8 cellular contexts compared by ENCODE assay signal in genomic region chr17:67245073-67245693, GRCh38. TPM values are rescaled to one million over a fixed set of nuclear protein-coding genes. Genes with fewer than 3 reads are reported as not detected.
DNase-seq lines count a peak whose midpoint lies in the region; ATAC-seq and TF ChIP-seq lines count a peak whose summit lies in the region.

HELZ (minus strand) TSS chr17:67245196; CDS start chr17:67218804, 26,392 bp downstream.

- H3K4me1 ChIP-seq in DND-41 (ENCODE audit: insufficient read depth, low read length) = peaks cover 41% of the 10 kb centered on the region
- peaks cover 4% of the 10 kb centered on the region for H3K4me1 ChIP-seq in ovary (ENCODE audit: insufficient read depth)
- peaks cover 10% of the 10 kb centered on the region for H3K4me1 ChIP-seq in thymus (ENCODE audit: control insufficient read depth, insufficient read depth, low read length)

- H3F3A ChIP-seq in SU-DHL-6 (ENCODE audit: insufficient read depth) = peaks cover 8% of the 10 kb centered on the region; the same call in 1 of the 2 replicates

- TF ChIP-seq POLR2A in ovary (IDR thresholded peaks at IDR 0.05) = no peak

- H3K27me3 Mint-ChIP-seq in activated naive CD8-positive, alpha-beta T cell = no peaks in the 10 kb centered on the region

- H3K4me1 Mint-ChIP-seq in activated naive CD8-positive, alpha-beta T cell (ENCODE audit: low read depth) = peaks cover 36% of the 10 kb centered on the region

- intact Hi-C loops in Right ventricle myocardium inferior (cut with DNase I) (no loop called here), ovary (cut with DNase I) (loop anchor here in 1 of 4 donors (5.0 kb wide), 1 partner anchor 47 kb away; no protein-coding TSS in a partner anchor)

- H3K27me3 ChIP-seq in DND-41 (ENCODE audit: insufficient read depth, low read length, poor library complexity) (no peaks in the 10 kb centered on the region), SU-DHL-6 (ENCODE audit: low read length) (no peaks in the 10 kb centered on the region), ovary (no peaks in the 10 kb centered on the region), thymus (ENCODE audit: control insufficient read depth, insufficient read depth) (peaks cover 5% of the 10 kb centered on the region)

- peaks cover 57% of the 10 kb centered on the region for H3K79me2 ChIP-seq in DND-41 (ENCODE audit: insufficient read depth, low read length)
- H3K79me2 ChIP-seq in SU-DHL-6 (ENCODE audit: insufficient read depth, low read length) = peaks cover 41% of the 10 kb centered on the region

- H3K27ac ChIP-seq in DND-41 (ENCODE audit: low read length) (peak within 1 kb of the TSS; percentile 83), SU-DHL-6 (ENCODE audit: low read depth, low read length) (peak within 1 kb of the TSS; percentile 67), ovary (peak within 1 kb of the TSS; percentile 83 to 98), thymus (ENCODE audit: low read depth) (peak within 1 kb of the TSS; percentile 88)

- H3K9ac ChIP-seq in DND-41 (ENCODE audit: low read depth, low read length) (peak within 1 kb of the TSS; percentile 97), SU-DHL-6 (ENCODE audit: low read length) (peak within 1 kb of the TSS; percentile 92)

- peaks cover 27% of the 10 kb centered on the region; the same call in 1 of the 2 replicates for H4K20me1 ChIP-seq in DND-41 (ENCODE audit: insufficient read depth, low read length)
- no peaks in the 10 kb centered on the region for H4K20me1 ChIP-seq in SU-DHL-6 (ENCODE audit: low read depth, low read length)

- no peaks in the 10 kb centered on the region for H3K9me2 ChIP-seq in SU-DHL-6 (replicated peaks; ENCODE audit: insufficient read depth, low read length)

- no peak for TF ChIP-seq EP300 in ovary (IDR thresholded peaks at IDR 0.05)

- H3K9me3 ChIP-seq in DND-41 (ENCODE audit: insufficient read depth, low read length, severe bottlenecking) (no peaks in the 10 kb centered on the region), SU-DHL-6 (ENCODE audit: insufficient read depth, low read length) (no peaks in the 10 kb centered on the region), ovary (no peaks in the 10 kb centered on the region), thymus (ENCODE audit: control insufficient read depth) (no peaks in the 10 kb centered on the region)

- peak within 1 kb of the TSS; percentile 98 for H3K4me2 ChIP-seq in DND-41 (ENCODE audit: insufficient read depth, low read length)
- H3K4me2 ChIP-seq in SU-DHL-6 (ENCODE audit: low read depth, low read length, poor library complexity, severe bottlenecking) = peak within 1 kb of the TSS; percentile 99

- 1 to 2% (median 1%) methylated on average over 56 to 67 of the region's 67 CpGs for WGBS in ovary, 3 donors
- WGBS in thymus = under 1% methylated on average over 67 of the region's 67 CpGs

- H2AFZ ChIP-seq in DND-41 (ENCODE audit: low read depth, low read length) = peak within 1 kb of the TSS; percentile 97
- peak within 1 kb of the TSS; percentile 99 for H2AFZ ChIP-seq in SU-DHL-6 (ENCODE audit: low read depth, low read length, severe bottlenecking)

- no peaks in the 10 kb centered on the region for H3K9me3 Mint-ChIP-seq in activated naive CD8-positive, alpha-beta T cell (ENCODE audit: low read depth)

- DNase-seq in DND-41 (peak; percentile 81), HFF-Myc (ENCODE audit: extremely low read depth, low read depth) (peak; percentile 52), NCI-H128 (lab: John Stamatoyannopoulos, UW; ENCODE audit: unreplicated experiment) (peak; percentile 6), Right ventricle myocardium inferior (ENCODE audit: missing footprints) (peak; percentile 82), ovary (peak; percentile 72 to 82 (median 78))

- peak; percentile 79 for ATAC-seq in DND-41 (ENCODE audit: insufficient read depth, low read depth)
- ATAC-seq in Right ventricle myocardium inferior = peak; percentile 91

- TF ChIP-seq CTCF in DND-41 (IDR thresholded peaks at IDR 0.05; ENCODE audit: borderline replicate concordance, extremely low read depth, low read length, poor library complexity, severe bottlenecking) = no peak
- no peak for TF ChIP-seq CTCF in HFF-Myc (IDR thresholded peaks at IDR 0.05; ENCODE audit: low read depth, low read length, missing control alignments)
- TF ChIP-seq CTCF in SU-DHL-6 (IDR thresholded peaks at IDR 0.05; ENCODE audit: insufficient read depth, low read length, poor library complexity, severe bottlenecking) = no peak
- TF ChIP-seq CTCF in ovary (IDR thresholded peaks at IDR 0.05) = no peak

- H3K36me3 Mint-ChIP-seq in activated naive CD8-positive, alpha-beta T cell = peaks cover 3% of the 10 kb centered on the region

- peaks cover 22% of the 10 kb centered on the region for H3K36me3 ChIP-seq in DND-41 (ENCODE audit: insufficient read depth, low read length)
- H3K36me3 ChIP-seq in SU-DHL-6 (ENCODE audit: low read length) = no peaks in the 10 kb centered on the region; the same call in 1 of the 2 replicates
- no peaks in the 10 kb centered on the region for H3K36me3 ChIP-seq in ovary
- no peaks in the 10 kb centered on the region for H3K36me3 ChIP-seq in thymus (ENCODE audit: control insufficient read depth, insufficient read depth)

- peak within 1 kb of the TSS; percentile 97 to 98 for H3K4me3 ChIP-seq in DND-41 (ENCODE audit: low read depth in 1 of 2, low read length in 2 of 2)
- H3K4me3 ChIP-seq in HFF-Myc (replicated peaks; ENCODE audit: low read depth, low read length) = peak within 1 kb of the TSS; percentile 86
- peak within 1 kb of the TSS; percentile 85 for H3K4me3 ChIP-seq in SU-DHL-6 (ENCODE audit: insufficient read depth, low read length, poor library complexity, severe bottlenecking)
- H3K4me3 ChIP-seq in ovary = peak within 1 kb of the TSS; percentile 95
- H3K4me3 ChIP-seq in thymus (ENCODE audit: low read length) = peak within 1 kb of the TSS; percentile 100

- peak within 1 kb of the TSS; percentile 91 for H3K27ac Mint-ChIP-seq in activated naive CD8-positive, alpha-beta T cell

- peak within 1 kb of the TSS; percentile 92 for H3K4me3 Mint-ChIP-seq in activated naive CD8-positive, alpha-beta T cell

RNA-seq across cellular contexts. Expression of gene HELZ, which starts in this region (rescaled TPM):
- 31.4 TPM for total RNA-seq in Right ventricle myocardium inferior
- 10 to 100 TPM; 45.3 to 72.8 (median 58.3) TPM for total RNA-seq in ovary
- polyA plus RNA-seq in ovary = 10 to 100 TPM in 1 of 2 donors, 1 to 10 TPM in 1; 8.4 to 20.1 TPM
- 8.2 TPM for polyA plus RNA-seq in thymus

Comparison
In these comparisons a context has a peak if more than half of its experiments do, and no peak if none do; other contexts are left out.
1. Peak in every context shown above with its lines: DNase-seq, ATAC-seq, H3K4me3 ChIP-seq and H3K27ac ChIP-seq.
2. DNase-seq: peak in every context shown above with its lines; median percentile 82 in Right ventricle myocardium inferior; 81 in DND-41; 78 in ovary; 52 in HFF-Myc; 6 in NCI-H128.